In genomic region chr4:23476514-23477090, GRCh38 we compare ENCODE assay signal across 14 cellular contexts.
"Had no signal": no experiment of that assay in that cellular context is flagged by ENCODE, and none has a peak within 500 bp of the region (broad histone marks: within the 10 kb centered on the region; RNA-seq: fewer than 3 reads in every experiment).

No MANE protein-coding gene starts in this region.

- H3K4me1 Mint-ChIP-seq: activated naive CD4-positive, alpha-beta T cell treated with anti-CD3 and anti-CD28 coated beads, Interleukin-2, amount 10 ng/mL, durations not matched to agents 7 days and 5 days; activated T-helper 17 cell treated with anti-CD3 and anti-CD28 coated beads, Interleukin-2, amount 50 U/mL, for 72 hours; naive thymus-derived CD8-positive, alpha-beta T cell; stimulated activated memory B cell treated with anti-CD40 and anti-IgM and Interleukin-4, amounts not matched to agents 10 μg/mL and 1 μg/mL and 100 μg/mL, for 72 hours had no signal

- ATAC-seq: activated T-helper 17 cell treated with anti-CD3 and anti-CD28 coated beads, Interleukin-2, amount 50 U/mL, for 72 hours; esophagus mucosa; left cardiac atrium; naive thymus-derived CD8-positive, alpha-beta T cell; stimulated activated memory B cell treated with anti-CD40 and anti-IgM and Interleukin-4, amounts not matched to agents 10 μg/mL and 1 μg/mL and 100 μg/mL, for 72 hours had no signal

- H3K27ac Mint-ChIP-seq: activated naive CD4-positive, alpha-beta T cell treated with anti-CD3 and anti-CD28 coated beads, Interleukin-2, amount 10 ng/mL, durations not matched to agents 7 days and 5 days; activated T-helper 17 cell treated with anti-CD3 and anti-CD28 coated beads, Interleukin-2, amount 50 U/mL, for 72 hours; naive thymus-derived CD8-positive, alpha-beta T cell; stimulated activated memory B cell treated with anti-CD40 and anti-IgM and Interleukin-4, amounts not matched to agents 10 μg/mL and 1 μg/mL and 100 μg/mL, for 72 hours; T-helper 2 cell treated with Interferon-gamma antibody and Interleukin-4, amounts not matched to agents 5 μg/mL and 100 μg/mL, for 36 hours had no signal

- H3K9ac ChIP-seq: parathyroid adenoma had no signal

- H3K27ac ChIP-seq: ascending aorta, neutrophil, parathyroid adenoma had no signal

- H3K4me3 ChIP-seq: ascending aorta had no signal

- H3K4me1 ChIP-seq: ascending aorta, parathyroid adenoma had no signal

- H3K27me3 ChIP-seq: ascending aorta, neutrophil had no signal

- H3K36me3 ChIP-seq: ascending aorta, neutrophil had no signal

- H3K4me3 Mint-ChIP-seq: activated naive CD4-positive, alpha-beta T cell treated with anti-CD3 and anti-CD28 coated beads, Interleukin-2, amount 10 ng/mL, durations not matched to agents 7 days and 5 days; activated T-helper 17 cell treated with anti-CD3 and anti-CD28 coated beads, Interleukin-2, amount 50 U/mL, for 72 hours; naive thymus-derived CD8-positive, alpha-beta T cell; stimulated activated memory B cell treated with anti-CD40 and anti-IgM and Interleukin-4, amounts not matched to agents 10 μg/mL and 1 μg/mL and 100 μg/mL, for 72 hours; T-helper 2 cell treated with Interferon-gamma antibody and Interleukin-4, amounts not matched to agents 5 μg/mL and 100 μg/mL, for 36 hours had no signal

- H3K27me3 Mint-ChIP-seq: activated naive CD4-positive, alpha-beta T cell treated with anti-CD3 and anti-CD28 coated beads, Interleukin-2, amount 10 ng/mL, durations not matched to agents 7 days and 5 days; stimulated activated memory B cell treated with anti-CD40 and anti-IgM and Interleukin-4, amounts not matched to agents 10 μg/mL and 1 μg/mL and 100 μg/mL, for 72 hours had no signal

- H3K36me3 Mint-ChIP-seq: activated naive CD4-positive, alpha-beta T cell treated with anti-CD3 and anti-CD28 coated beads, Interleukin-2, amount 10 ng/mL, durations not matched to agents 7 days and 5 days; stimulated activated memory B cell treated with anti-CD40 and anti-IgM and Interleukin-4, amounts not matched to agents 10 μg/mL and 1 μg/mL and 100 μg/mL, for 72 hours had no signal

- H3K79me2 ChIP-seq: parathyroid adenoma had no signal

- H3K9me3 Mint-ChIP-seq: T-helper 2 cell treated with Interferon-gamma antibody and Interleukin-4, amounts not matched to agents 5 μg/mL and 100 μg/mL, for 36 hours had no signal

- DNase-seq: activated CD4-positive, CD25-positive, alpha-beta regulatory T cell; activated naive CD4-positive, alpha-beta T cell treated with anti-CD3 and anti-CD28 coated beads, Interleukin-2, amount 10 ng/mL, durations not matched to agents 7 days and 5 days; dermis blood vessel endothelial cell; hippocampal formation; left cardiac atrium; naive thymus-derived CD8-positive, alpha-beta T cell; SW 1271 had no signal

- H2AFZ ChIP-seq: parathyroid adenoma had no signal

- H3K9me3 ChIP-seq: ascending aorta, neutrophil had no signal
